In genomic region chr6:108117427-108118358, GRCh38 we compare ENCODE assay signal across 8 cellular contexts. TPM values are rescaled to one million over a fixed set of nuclear protein-coding genes. Genes with fewer than 3 reads are reported as not detected.
DNase-seq lines count a peak whose midpoint lies in the region; ATAC-seq, FAIRE-seq and TF ChIP-seq lines count a peak whose summit lies in the region.
"Had no signal": no experiment of that assay in that cellular context is flagged by ENCODE, and none has a peak within 500 bp of the region (broad histone marks: within the 10 kb centered on the region; RNA-seq: fewer than 3 reads in every experiment).

No MANE protein-coding gene starts in this region.

- FAIRE-seq in pancreas (lab: Jason Lieb, UNC) = no peak
- FAIRE-seq: TTC549 had no signal

- peak overlapping the region; percentile 68 for H3K4me3 Mint-ChIP-seq in activated T-cell treated with anti-CD3 and anti-CD28 coated beads, Interleukin-2, amount 50 U/mL, for 24 hours

- WGBS in pancreas, 2 donors = 1 to 2% methylated on average over 51 to 72 of the region's 72 CpGs

- no peak for TF ChIP-seq CTCF in GM10266 (IDR thresholded peaks at IDR 0.05; ENCODE audit: control insufficient read depth, insufficient read depth, low read depth, missing control alignments)
- no peak for TF ChIP-seq CTCF in pancreas (IDR thresholded peaks at IDR 0.05)

- H3K27me3 Mint-ChIP-seq in activated T-cell treated with anti-CD3 and anti-CD28 coated beads, Interleukin-2, amount 50 U/mL, for 24 hours = peaks cover 94% of the 10 kb centered on the region

- H3K36me3 ChIP-seq in HUES48 (ENCODE audit: control insufficient read depth, insufficient read depth, low read length) (no peaks in the 10 kb centered on the region), pancreas (no peaks in the 10 kb centered on the region)

- no peaks in the 10 kb centered on the region for H3K9me3 Mint-ChIP-seq in activated T-cell treated with anti-CD3 and anti-CD28 coated beads, Interleukin-2, amount 50 U/mL, for 24 hours

- H3K9ac ChIP-seq in HUES48 (ENCODE audit: low read depth, low read length) = no peak overlapping the region

- no peak overlapping the region for H3K27ac Mint-ChIP-seq in activated T-cell treated with anti-CD3 and anti-CD28 coated beads, Interleukin-2, amount 50 U/mL, for 24 hours

- H3K9me3 ChIP-seq in HUES48 (ENCODE audit: control insufficient read depth, insufficient read depth, low read length) = no peaks in the 10 kb centered on the region
- no peaks in the 10 kb centered on the region for H3K9me3 ChIP-seq in pancreas

- H3K36me3 Mint-ChIP-seq in activated T-cell treated with anti-CD3 and anti-CD28 coated beads, Interleukin-2, amount 50 U/mL, for 24 hours (ENCODE audit: low read depth) = no peaks in the 10 kb centered on the region

- H3K27me3 ChIP-seq in HUES48 (ENCODE audit: control insufficient read depth, insufficient read depth, low read length) (peaks cover 99% of the 10 kb centered on the region), pancreas (peaks cover 0 to 9% (median 4%) of the 10 kb centered on the region in 4 donors)

- H3K4me3 ChIP-seq in HUES48 (ENCODE audit: low read depth, low read length) = peak overlapping the region; percentile 62
- peak overlapping the region; percentile 40 to 75 (median 64) for H3K4me3 ChIP-seq in pancreas

- H3K27ac ChIP-seq in HUES48 (ENCODE audit: low read depth, low read length) (no peak overlapping the region), pancreas (no peak overlapping the region)

- H3K4me1 Mint-ChIP-seq in activated T-cell treated with anti-CD3 and anti-CD28 coated beads, Interleukin-2, amount 50 U/mL, for 24 hours (ENCODE audit: low read depth) = peaks cover 56% of the 10 kb centered on the region

- intact Hi-C loops in Right ventricle myocardium inferior (cut with DNase I) (loop anchor here (5.0 kb wide), 1 partner anchor 55 kb away; no protein-coding TSS in a partner anchor), pancreas (cut with DNase I) (loop anchor here in 1 of 3 donors (10.0 kb wide), 1 partner anchor 377 kb away; no protein-coding TSS in a partner anchor)

- H3K4me1 ChIP-seq in HUES48 (ENCODE audit: control insufficient read depth, insufficient read depth, low read length) = peaks cover 47% of the 10 kb centered on the region
- H3K4me1 ChIP-seq in pancreas = peaks cover 0 to 22% (median 0%) of the 10 kb centered on the region in 3 donors

- DNase-seq in GM10266 (ENCODE audit: extremely low spot score) = peak; percentile 75
- peak; percentile 53 for DNase-seq in activated T-cell treated with anti-CD3 and anti-CD28 coated beads, Interleukin-2, amount 50 U/mL, for 24 hours
- DNase-seq in Right ventricle myocardium inferior (ENCODE audit: missing footprints) = peak; percentile 73
- peak in 4 of 6 donors; percentile 43 to 75 (median 58) for DNase-seq in pancreas
- DNase-seq in HPDE6-E6E7 (ENCODE audit: extremely low spot score) = no peak

- ATAC-seq in Right ventricle myocardium inferior = peak; percentile 46
- ATAC-seq in pancreas = peak; percentile 41 to 67 (median 60)
- no peak for ATAC-seq in GM18519 (IDR thresholded peaks at IDR 0.05; ENCODE audit: low FRiP score, unreplicated experiment)

RNA-seq across cellular contexts. Expression of gene OSTM1, which starts 43.2 kb away (rescaled TPM):
- total RNA-seq in Right ventricle myocardium inferior = 34.8 TPM
- 10 to 100 TPM; 10.0 to 19.2 (median 14.7) TPM for total RNA-seq in pancreas
- polyA plus RNA-seq in pancreas = 1 to 10 TPM; 6.2 to 7.9 TPM

RNA-seq across cellular contexts. Expression of gene NR2E1, which starts 48.1 kb away (rescaled TPM):
- total RNA-seq in Right ventricle myocardium inferior = not detected
- under 1 TPM in 2 of 6 donors, not detected in 4; 0.06 to 0.19 TPM for total RNA-seq in pancreas
- polyA plus RNA-seq in pancreas = under 1 TPM in 1 of 2 donors, not detected in 1; 0.02 TPM
